Comparison of ENCODE assay signal across 12 cellular contexts in the genomic region with DNA sequence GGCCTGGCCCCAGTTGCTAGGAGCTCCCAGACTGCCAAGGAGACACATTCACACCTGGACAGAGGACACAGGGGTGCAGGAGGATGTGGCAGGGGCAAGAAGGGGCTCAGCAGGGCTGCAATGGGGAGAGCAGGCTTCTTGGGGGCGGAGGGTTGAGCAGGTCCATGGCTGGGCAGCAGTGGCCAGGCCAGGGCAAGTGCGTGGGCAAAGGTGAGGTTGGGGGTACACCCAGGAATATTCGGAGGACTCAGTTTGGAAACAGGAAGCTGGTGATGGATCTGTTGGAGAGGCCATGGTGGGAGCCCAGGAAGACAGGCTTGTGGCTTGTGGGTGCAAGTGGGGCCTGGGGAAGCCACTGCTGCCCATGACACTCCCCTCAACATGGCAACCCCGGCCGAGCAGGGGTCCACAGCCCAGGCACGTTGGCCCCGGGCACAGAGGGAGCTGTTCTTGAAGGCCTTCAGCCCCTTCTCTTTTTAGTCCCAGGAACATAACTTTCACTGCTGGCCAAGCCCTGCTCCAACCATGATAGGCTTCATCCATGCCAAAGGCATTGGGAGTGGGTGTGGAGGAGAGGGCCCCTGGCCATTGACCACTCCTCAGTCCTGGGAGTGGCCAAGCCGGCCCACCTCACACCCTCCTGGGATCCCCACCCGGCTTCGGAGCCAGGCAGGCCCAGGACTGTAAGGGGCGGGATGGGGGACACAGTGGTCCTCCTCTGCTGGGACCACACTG. TPM values are rescaled to one million over a fixed set of nuclear protein-coding genes. Genes with fewer than 3 reads are reported as not detected.
DNase-seq lines count a peak whose midpoint lies in the region; ATAC-seq and TF ChIP-seq lines count a peak whose summit lies in the region.
"Had no signal": no experiment of that assay in that cellular context is flagged by ENCODE, and none has a peak within 500 bp of the region (broad histone marks: within the 10 kb centered on the region; RNA-seq: fewer than 3 reads in every experiment).

No MANE protein-coding gene starts in this region.

- peak overlapping the region; percentile 17 for H3K4me3 Mint-ChIP-seq in activated naive CD8-positive, alpha-beta T cell treated with anti-CD3 and anti-CD28 coated beads, Interleukin-2, amount 50 U/mL, for 24 hours
- peak overlapping the region; percentile 53 for H3K4me3 Mint-ChIP-seq in neural progenitor cell

- TF ChIP-seq EP300 in tibial nerve (IDR thresholded peaks at IDR 0.05), result no peak

- no peak overlapping the region for H3K4me3 ChIP-seq in neural progenitor cell
- H3K4me3 ChIP-seq in tibial nerve, result no peak overlapping the region
- H3K4me3 ChIP-seq: thyroid gland had no signal

- peaks cover 13% of the 10 kb centered on the region for H3K4me1 ChIP-seq in neural progenitor cell
- H3K4me1 ChIP-seq in tibial nerve, result peaks cover 0 to 31% (median 5%) of the 10 kb centered on the region in 4 donors
- H3K4me1 ChIP-seq: thyroid gland had no signal

- WGBS in tibial nerve, 2 donors, result 86 to 90% methylated on average over 10 to 11 of the region's 11 CpGs

- peaks cover 11% of the 10 kb centered on the region for H3K4me1 Mint-ChIP-seq in activated naive CD8-positive, alpha-beta T cell treated with anti-CD3 and anti-CD28 coated beads, Interleukin-2, amount 50 U/mL, for 24 hours
- H3K4me1 Mint-ChIP-seq in neural progenitor cell, result peaks cover 9% of the 10 kb centered on the region

- no peak for TF ChIP-seq POLR2A in tibial nerve (IDR thresholded peaks at IDR 0.05)

- H3K36me3 ChIP-seq in neural progenitor cell (no peaks in the 10 kb centered on the region), tibial nerve (peaks cover 0 to 27% (median 0%) of the 10 kb centered on the region in 3 donors)

- no peaks in the 10 kb centered on the region for H3K27me3 ChIP-seq in neural progenitor cell
- H3K27me3 ChIP-seq in tibial nerve, result no peaks in the 10 kb centered on the region
- H3K27me3 ChIP-seq: thyroid gland had no signal

- ATAC-seq in activated naive CD8-positive, alpha-beta T cell treated with anti-CD3 and anti-CD28 coated beads, Interleukin-2, amount 50 U/mL, for 24 hours, result no peak
- no peak for ATAC-seq in HG02885 (IDR thresholded peaks at IDR 0.05; ENCODE audit: poor library complexity, unreplicated experiment)
- ATAC-seq in HG02938 (IDR thresholded peaks at IDR 0.05; ENCODE audit: unreplicated experiment), result no peak

- H3K36me3 Mint-ChIP-seq in activated naive CD8-positive, alpha-beta T cell treated with anti-CD3 and anti-CD28 coated beads, Interleukin-2, amount 50 U/mL, for 24 hours (ENCODE audit: low read depth), result peaks cover 40% of the 10 kb centered on the region
- H3K36me3 Mint-ChIP-seq in neural progenitor cell, result peaks cover 17% of the 10 kb centered on the region

- peak; percentile 5 for DNase-seq in AG20443 (ENCODE audit: low spot score)
- peak; percentile 16 for DNase-seq in GM10248 (ENCODE audit: extremely low spot score)
- no peak for DNase-seq in activated naive CD8-positive, alpha-beta T cell treated with anti-CD3 and anti-CD28 coated beads, Interleukin-2, amount 50 U/mL, for 24 hours
- DNase-seq in neural progenitor cell (ENCODE audit: low spot score), result no peak
- no peak for DNase-seq in tibial nerve (ENCODE audit: low spot score in 2 of 2)
- no peak for DNase-seq in Ammon's horn (ENCODE audit: low spot score)
- DNase-seq: NCI-H524 treated with DMSO at 0.1 percent for 48 hours, thyroid gland had no signal

- CTCF ChIA-PET in GM10248 (lab: Yijun Ruan, JAX), result interaction anchor here (1.0 to 9.4 kb wide), 7 partner anchors 8 to 506 kb away, joined by 3 to 88 read pairs (median 5); no protein-coding TSS in a partner anchor

- peaks cover 4% of the 10 kb centered on the region for H3K9me3 Mint-ChIP-seq in activated naive CD8-positive, alpha-beta T cell treated with anti-CD3 and anti-CD28 coated beads, Interleukin-2, amount 50 U/mL, for 24 hours
- H3K9me3 Mint-ChIP-seq in neural progenitor cell, result peaks cover 5% of the 10 kb centered on the region

- H3K79me2 ChIP-seq in neural progenitor cell (ENCODE audit: low read depth), result no peaks in the 10 kb centered on the region

- POLR2A ChIA-PET in GM10248 (lab: Yijun Ruan, JAX), result no interaction called here

- H3F3A ChIP-seq in neural progenitor cell (ENCODE audit: low read depth), result peaks cover 11% of the 10 kb centered on the region

- no peaks in the 10 kb centered on the region for H3K9me3 ChIP-seq in neural progenitor cell (ENCODE audit: low read depth)
- no peaks in the 10 kb centered on the region for H3K9me3 ChIP-seq in tibial nerve
- H3K9me3 ChIP-seq: thyroid gland had no signal

- no peak for TF ChIP-seq CTCF in GM10248 (IDR thresholded peaks at IDR 0.05; ENCODE audit: control extremely low read depth, extremely low read depth, low read depth, missing control alignments)
- no peak for TF ChIP-seq CTCF in neural progenitor cell (IDR thresholded peaks at IDR 0.05)
- no peak for TF ChIP-seq CTCF in tibial nerve (IDR thresholded peaks at IDR 0.05)

- no peak overlapping the region for H3K4me2 ChIP-seq in neural progenitor cell

- peak overlapping the region; percentile 69 for H3K27ac Mint-ChIP-seq in activated naive CD8-positive, alpha-beta T cell treated with anti-CD3 and anti-CD28 coated beads, Interleukin-2, amount 50 U/mL, for 24 hours
- no peak overlapping the region for H3K27ac Mint-ChIP-seq in neural progenitor cell

- H3K27me3 Mint-ChIP-seq in activated naive CD8-positive, alpha-beta T cell treated with anti-CD3 and anti-CD28 coated beads, Interleukin-2, amount 50 U/mL, for 24 hours, result peaks cover 1% of the 10 kb centered on the region
- H3K27me3 Mint-ChIP-seq in neural progenitor cell (ENCODE audit: insufficient read depth, low read depth), result peaks cover 10% of the 10 kb centered on the region

- H3K9ac ChIP-seq in neural progenitor cell, result no peak overlapping the region

- H4K20me1 ChIP-seq in neural progenitor cell (ENCODE audit: low read depth), result no peaks in the 10 kb centered on the region

- no peak overlapping the region for H2AFZ ChIP-seq in neural progenitor cell (replicated peaks)

- no peak overlapping the region for H3K27ac ChIP-seq in neural progenitor cell
- H3K27ac ChIP-seq in tibial nerve, result no peak overlapping the region
- H3K27ac ChIP-seq: HL-60, thyroid gland had no signal

RNA-seq across cellular contexts. Expression of a gene that starts 33.3 kb away (rescaled TPM):
- total RNA-seq in neural progenitor cell (ENCODE audit: low replicate concordance), result 331 and 474 TPM in 2 replicates
- 100 to 1,000 TPM; 155 to 229 (median 203) TPM for total RNA-seq in tibial nerve

RNA-seq across cellular contexts. Expression of a gene that starts 42.7 kb away (rescaled TPM):
- total RNA-seq in neural progenitor cell (ENCODE audit: low replicate concordance), result 0.19 and 0.77 TPM in 2 replicates
- total RNA-seq in tibial nerve, result 10 to 100 TPM; 13.6 to 54.6 (median 19.3) TPM
- total RNA-seq: SK-MEL-5 had no signal

Comparison
In these comparisons a context has a peak if more than half of its experiments do, and no peak if none do; other contexts are left out.
1. DNase-seq: peak in AG20443 (single experiment) and GM10248 (single experiment); none in activated naive CD8-positive, alpha-beta T cell treated with anti-CD3 and anti-CD28 coated beads, Interleukin-2, amount 50 U/mL, for 24 hours (single experiment), neural progenitor cell (single experiment), tibial nerve (0 of 2) and Ammon's horn (single experiment).